In the genomic region with DNA sequence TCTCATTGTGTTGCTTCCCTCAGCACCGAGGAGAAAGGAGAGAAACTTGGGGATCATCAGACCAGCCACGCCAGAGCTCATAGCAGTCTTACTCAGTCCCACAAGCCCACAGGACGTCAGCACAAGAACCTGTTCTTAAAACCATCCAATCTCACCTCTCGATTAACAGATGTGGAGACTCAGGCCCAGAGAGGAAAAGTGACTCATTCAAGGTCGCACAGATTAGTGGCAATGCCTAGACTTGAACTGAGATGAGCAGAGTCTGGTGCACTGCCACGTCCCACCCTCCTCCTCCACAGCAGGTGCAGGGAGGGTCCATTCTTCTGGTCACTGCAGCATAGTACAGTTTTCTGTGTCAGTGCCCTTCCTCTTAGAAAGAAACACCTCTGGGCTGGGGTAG, we compare ENCODE assay signal across 21 cellular contexts.
DNase-seq lines count a peak whose midpoint lies in the region; ATAC-seq, FAIRE-seq and TF ChIP-seq lines count a peak whose summit lies in the region.
"Had no signal": no experiment of that assay in that cellular context is flagged by ENCODE, and none has a peak within 500 bp of the region (broad histone marks: within the 10 kb centered on the region; RNA-seq: fewer than 3 reads in every experiment).

No MANE protein-coding gene starts in this region.

- H2BK15ac ChIP-seq in mesendoderm (replicated peaks; ENCODE audit: low read depth): no peak overlapping the region

- peak; percentile 16 for DNase-seq in activated CD4-positive, alpha-beta T cell treated with anti-CD3 and anti-CD28 coated beads, Interleukin-2, amount 10 ng/mL, durations not matched to agents 7 days and 5 days
- DNase-seq in activated CD4-positive, alpha-beta T cell treated with anti-CD3 and anti-CD28 coated beads, Interleukin-2, amount 50 U/mL, for 4 hours: no peak
- DNase-seq in GM19239 (ENCODE audit: insufficient read length, low spot score) (no peak), mesendoderm (peak; percentile 22), C1 segment of cervical spinal cord (lab: John Stamatoyannopoulos, UW) (no peak), smooth muscle cell (lab: John Stamatoyannopoulos, UW; ENCODE audit: unreplicated experiment) (no peak), head of caudate nucleus (no peak)
- peak; percentile 49 for DNase-seq in activated CD8-positive, alpha-beta T cell treated with anti-CD3 and anti-CD28 coated beads for 36 hours
- DNase-seq: ACHN; activated effector memory CD4-positive, alpha-beta T cell treated with Interleukin-2 at 50 U/mL for 16 hours; aorta; COR-L47; HCEC 1CT; NCI-H1417 treated with DMSO at 0.1 percent for 48 hours; small intestine; stomach; WERI-Rb-1 had no signal

- intact Hi-C loops in activated CD8-positive, alpha-beta T cell treated with anti-CD3 and anti-CD28 coated beads for 36 hours (cut with micrococcal nuclease): no loop called here
- intact Hi-C loops in head of caudate nucleus (cut with DNase I): no loop called here

- ATAC-seq in activated CD8-positive, alpha-beta T cell treated with anti-CD3 and anti-CD28 coated beads for 36 hours: peak; percentile 57
- ATAC-seq: gastroesophageal sphincter, left lobe of liver had no signal

- no peaks in the 10 kb centered on the region for H4K20me1 ChIP-seq in smooth muscle cell (ENCODE audit: low read depth)

- H3F3A ChIP-seq in smooth muscle cell (ENCODE audit: low read depth): no peaks in the 10 kb centered on the region

- peaks cover 6% of the 10 kb centered on the region for H3K4me1 ChIP-seq in mesendoderm (ENCODE audit: control insufficient read depth, low read depth, low read length)
- H3K4me1 ChIP-seq in smooth muscle cell (ENCODE audit: low read depth): peaks cover 11% of the 10 kb centered on the region
- H3K4me1 ChIP-seq: parathyroid adenoma had no signal

- H3K36me3 ChIP-seq in mesendoderm (ENCODE audit: control insufficient read depth, insufficient read depth, low read length) (no peaks in the 10 kb centered on the region), smooth muscle cell (ENCODE audit: low read depth) (no peaks in the 10 kb centered on the region)
- H3K36me3 ChIP-seq: gastroesophageal sphincter, stomach, WERI-Rb-1 had no signal

- H2BK120ac ChIP-seq in mesendoderm (ENCODE audit: low read depth, low read length): no peak overlapping the region

- H3K27ac ChIP-seq in mesendoderm (ENCODE audit: low read depth, low read length): no peak overlapping the region
- H3K27ac ChIP-seq in smooth muscle cell (ENCODE audit: low read depth): no peak overlapping the region
- H3K27ac ChIP-seq: gastroesophageal sphincter, parathyroid adenoma, stomach, WERI-Rb-1 had no signal

- peak; percentile 40 for FAIRE-seq in GM19239 (lab: Jason Lieb, UNC)
- FAIRE-seq: colon, small intestine had no signal

- CTCF ChIA-PET in activated CD4-positive, alpha-beta T cell treated with anti-CD3 and anti-CD28 coated beads, Interleukin-2, amount 10 ng/mL, durations not matched to agents 7 days and 5 days (lab: Charles Lee): interaction anchor here (0.9 to 1.1 kb wide), 2 partner anchors 15 to 32 kb away, joined by 3 read pairs; no protein-coding TSS in a partner anchor
- CTCF ChIA-PET in activated CD8-positive, alpha-beta T cell treated with anti-CD3 and anti-CD28 coated beads for 36 hours (lab: Charles Lee): no interaction called here

- no peaks in the 10 kb centered on the region for H3K79me2 ChIP-seq in mesendoderm (ENCODE audit: control insufficient read depth, insufficient read depth, low read length)
- no peaks in the 10 kb centered on the region for H3K79me2 ChIP-seq in smooth muscle cell (ENCODE audit: low read depth)
- H3K79me2 ChIP-seq: parathyroid adenoma had no signal

- H3K23ac ChIP-seq in mesendoderm (ENCODE audit: low read length): no peak overlapping the region

- H3K27me3 ChIP-seq in mesendoderm (ENCODE audit: insufficient read depth, low read length, poor library complexity) (no peaks in the 10 kb centered on the region), smooth muscle cell (ENCODE audit: low read depth) (no peaks in the 10 kb centered on the region)
- H3K27me3 ChIP-seq: gastroesophageal sphincter, stomach had no signal

- no peaks in the 10 kb centered on the region for H3K9me3 ChIP-seq in smooth muscle cell (replicated peaks; ENCODE audit: low read depth)
- H3K9me3 ChIP-seq: gastroesophageal sphincter, stomach had no signal

- H3K27me3 Mint-ChIP-seq in activated CD4-positive, alpha-beta T cell treated with anti-CD3 and anti-CD28 coated beads, Interleukin-2, amount 10 ng/mL, durations not matched to agents 7 days and 5 days: peaks cover 8% of the 10 kb centered on the region
- no peaks in the 10 kb centered on the region for H3K27me3 Mint-ChIP-seq in activated CD8-positive, alpha-beta T cell treated with anti-CD3 and anti-CD28 coated beads for 36 hours

- no peaks in the 10 kb centered on the region for H3K9me3 Mint-ChIP-seq in activated CD4-positive, alpha-beta T cell treated with anti-CD3 and anti-CD28 coated beads, Interleukin-2, amount 10 ng/mL, durations not matched to agents 7 days and 5 days
- no peaks in the 10 kb centered on the region for H3K9me3 Mint-ChIP-seq in activated CD8-positive, alpha-beta T cell treated with anti-CD3 and anti-CD28 coated beads for 36 hours

- peak overlapping the region; percentile 31 for H3K27ac Mint-ChIP-seq in activated CD4-positive, alpha-beta T cell treated with anti-CD3 and anti-CD28 coated beads, Interleukin-2, amount 10 ng/mL, durations not matched to agents 7 days and 5 days
- H3K27ac Mint-ChIP-seq in activated CD8-positive, alpha-beta T cell treated with anti-CD3 and anti-CD28 coated beads for 36 hours: peak overlapping the region; percentile 43

- H3K9ac ChIP-seq in mesendoderm (ENCODE audit: low read length) (no peak overlapping the region), smooth muscle cell (ENCODE audit: low read depth) (no peak overlapping the region)
- H3K9ac ChIP-seq: parathyroid adenoma had no signal

- H3K4ac ChIP-seq in mesendoderm (ENCODE audit: low read depth, low read length): no peak overlapping the region

- no peak overlapping the region for H4K5ac ChIP-seq in mesendoderm (ENCODE audit: low read length)

- no peak overlapping the region for H3K18ac ChIP-seq in mesendoderm (ENCODE audit: low read length)

- no peak overlapping the region for H2BK5ac ChIP-seq in mesendoderm (ENCODE audit: low read length)

- H3K4me3 Mint-ChIP-seq in activated CD4-positive, alpha-beta T cell treated with anti-CD3 and anti-CD28 coated beads, Interleukin-2, amount 10 ng/mL, durations not matched to agents 7 days and 5 days: no peak overlapping the region
- H3K4me3 Mint-ChIP-seq in activated CD8-positive, alpha-beta T cell treated with anti-CD3 and anti-CD28 coated beads for 36 hours: no peak overlapping the region

- H3K36me3 Mint-ChIP-seq in activated CD4-positive, alpha-beta T cell treated with anti-CD3 and anti-CD28 coated beads, Interleukin-2, amount 10 ng/mL, durations not matched to agents 7 days and 5 days (ENCODE audit: low read depth): no peaks in the 10 kb centered on the region
- H3K36me3 Mint-ChIP-seq in activated CD8-positive, alpha-beta T cell treated with anti-CD3 and anti-CD28 coated beads for 36 hours (ENCODE audit: low read depth): no peaks in the 10 kb centered on the region

- no peak overlapping the region for H2AK5ac ChIP-seq in mesendoderm (ENCODE audit: low read length)

- H3K4me3 ChIP-seq in mesendoderm (ENCODE audit: low read length): no peak overlapping the region
- H3K4me3 ChIP-seq in smooth muscle cell: no peak overlapping the region
- H3K4me3 ChIP-seq: gastroesophageal sphincter, stomach had no signal

- no peak overlapping the region for H3K4me2 ChIP-seq in mesendoderm (ENCODE audit: low read length)
- no peak overlapping the region for H3K4me2 ChIP-seq in smooth muscle cell

- POLR2A ChIA-PET in activated CD4-positive, alpha-beta T cell treated with anti-CD3 and anti-CD28 coated beads, Interleukin-2, amount 10 ng/mL, durations not matched to agents 7 days and 5 days (lab: Charles Lee): no interaction called here
- POLR2A ChIA-PET in activated CD8-positive, alpha-beta T cell treated with anti-CD3 and anti-CD28 coated beads for 36 hours (lab: Charles Lee): interaction anchor here (1.4 kb wide), 1 partner anchor 12 kb away, joined by 3 read pairs; no protein-coding TSS in a partner anchor

- TF ChIP-seq CTCF in activated CD8-positive, alpha-beta T cell treated with anti-CD3 and anti-CD28 coated beads for 36 hours (IDR thresholded peaks at IDR 0.05): no peak
- no peak for TF ChIP-seq CTCF in smooth muscle cell (IDR thresholded peaks at IDR 0.05; ENCODE audit: borderline replicate concordance, insufficient read depth, poor library complexity, severe bottlenecking)

- no CpG with 5 or more reads among the region's 6 CpGs for WGBS in mesendoderm (ENCODE audit: extremely low coverage, insufficient coverage, low lambda C conversion rate)
- 75% methylated on average over 6 of the region's 6 CpGs for WGBS in smooth muscle cell (ENCODE audit: low lambda C conversion rate)

- H3K56ac ChIP-seq in mesendoderm (ENCODE audit: low read length): no peak overlapping the region

- H3K79me1 ChIP-seq in mesendoderm (ENCODE audit: low read length): no peaks in the 10 kb centered on the region

- H3K4me1 Mint-ChIP-seq in activated CD4-positive, alpha-beta T cell treated with anti-CD3 and anti-CD28 coated beads, Interleukin-2, amount 10 ng/mL, durations not matched to agents 7 days and 5 days: peaks cover 40% of the 10 kb centered on the region
- H3K4me1 Mint-ChIP-seq in activated CD8-positive, alpha-beta T cell treated with anti-CD3 and anti-CD28 coated beads for 36 hours (ENCODE audit: low read depth): peaks cover 44% of the 10 kb centered on the region

- no peak overlapping the region for H2AFZ ChIP-seq in smooth muscle cell (ENCODE audit: low read depth)
- H2AFZ ChIP-seq: parathyroid adenoma had no signal

- no peak overlapping the region for H4K8ac ChIP-seq in mesendoderm (ENCODE audit: low read depth, low read length)

Comparison
In these comparisons a context has a peak if more than half of its experiments do, and no peak if none do; other contexts are left out.
1. DNase-seq: peak in activated CD4-positive, alpha-beta T cell treated with anti-CD3 and anti-CD28 coated beads, Interleukin-2, amount 10 ng/mL, durations not matched to agents 7 days and 5 days (single experiment), activated CD8-positive, alpha-beta T cell treated with anti-CD3 and anti-CD28 coated beads for 36 hours (single experiment) and mesendoderm (single experiment); none in activated CD4-positive, alpha-beta T cell treated with anti-CD3 and anti-CD28 coated beads, Interleukin-2, amount 50 U/mL, for 4 hours (0 of 2), GM19239 (single experiment), C1 segment of cervical spinal cord (0 of 14), smooth muscle cell (single experiment) and head of caudate nucleus (0 of 42).